In the genomic region with DNA sequence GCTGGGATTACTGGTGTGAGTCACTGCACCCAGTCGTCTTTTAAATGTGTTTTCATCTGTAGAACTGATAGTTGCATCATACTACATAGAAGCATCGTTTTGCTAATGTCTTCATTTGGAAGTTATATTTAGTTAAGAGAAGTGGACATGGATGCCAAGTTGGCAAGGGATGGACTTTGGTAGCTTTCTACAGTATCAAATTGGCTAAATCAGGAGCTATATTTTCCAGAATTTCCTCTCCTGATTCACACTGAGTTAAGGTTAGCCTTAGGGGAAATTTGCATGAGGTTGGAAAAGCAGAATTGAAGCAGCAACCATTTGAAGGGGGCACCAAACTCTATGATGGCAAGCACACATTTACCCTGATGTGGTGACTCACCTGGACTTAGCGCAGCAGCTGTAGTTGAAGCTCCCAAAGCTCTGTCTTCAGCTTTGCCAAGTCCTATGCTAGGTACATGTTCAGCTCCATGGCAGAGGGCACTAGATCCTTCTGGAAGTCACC, we compare ENCODE assay signal across 17 cellular contexts. TPM values are rescaled to one million over a fixed set of nuclear protein-coding genes. Genes with fewer than 3 reads are reported as not detected.
A peak's percentile ranks its signal among the peaks of the same experiment; 100 is the strongest.
DNase-seq lines count a peak whose midpoint lies in the region; ATAC-seq, FAIRE-seq and TF ChIP-seq lines count a peak whose summit lies in the region.
"Had no signal": no experiment of that assay in that cellular context is flagged by ENCODE, and none has a peak within 500 bp of the region (broad histone marks: within the 10 kb centered on the region; RNA-seq: fewer than 3 reads in every experiment).

No MANE protein-coding gene starts in this region.

- in situ Hi-C loops in GM23248 (cut with MboI), result no loop called here

- H3K4me1 ChIP-seq in GM23248 (ENCODE audit: insufficient read depth) (peaks cover 53% of the 10 kb centered on the region), right lobe of liver (peaks cover 0 to 50% (median 18%) of the 10 kb centered on the region in 4 donors)

- no peak overlapping the region for H3K4me2 ChIP-seq in GM23248 (ENCODE audit: unreplicated experiment)
- H3K4me2 ChIP-seq: GM23338 had no signal

- H2AFZ ChIP-seq in GM23248, result no peak overlapping the region
- H2AFZ ChIP-seq: GM23338 had no signal

- POLR2A ChIA-PET in naive thymus-derived CD8-positive, alpha-beta T cell (lab: Charles Lee), result no interaction called here

- 34 to 37% methylated on average over 3 of the region's 3 CpGs for WGBS in GM23248 (ENCODE audit: low coverage in 1 of 2, low lambda C conversion rate in 2 of 2, missing lambda C conversion rate in 2 of 2), 2 experiments
- 18% methylated on average over 2 of the region's 3 CpGs for WGBS in right lobe of liver (ENCODE audit: insufficient coverage, low coverage, low lambda C conversion rate, missing lambda C conversion rate)

- no peak overlapping the region for H3K4me3 Mint-ChIP-seq in naive thymus-derived CD8-positive, alpha-beta T cell
- H3K4me3 Mint-ChIP-seq: activated T-helper 1 cell treated with anti-CD3 and anti-CD28 coated beads, Interleukin-12 subunit alpha, Interleukin-12 subunit beta, Interleukin-2, Interleukin-4 antibody, amounts not matched to agents 30 ng/mL and 10 ng/mL and 1 ng/mL, durations not matched to agents 14 hours and 24 hours and 36 hours; GM23338 had no signal

- TF ChIP-seq CTCF in AG10803 (conservative IDR thresholded peaks at IDR 0.05; ENCODE audit: low read length) (no peak), bronchial epithelial cell (IDR thresholded peaks at IDR 0.05; ENCODE audit: insufficient read depth, low read length, severe bottlenecking) (no peak), right lobe of liver (IDR thresholded peaks at IDR 0.05) (no peak)

- no peak for TF ChIP-seq POLR2A in right lobe of liver (IDR thresholded peaks at IDR 0.05)

- peak overlapping the region; percentile 41; the same call in 1 of the 2 replicates for H3K27ac ChIP-seq in GM23248
- H3K27ac ChIP-seq in right lobe of liver, result peak overlapping the region; percentile 41 to 86 (median 73)
- H3K27ac ChIP-seq: ovary, tibial artery had no signal

- no peaks in the 10 kb centered on the region for H4K20me1 ChIP-seq in GM23248 (ENCODE audit: insufficient read depth)

- H3K9ac ChIP-seq in GM23248, result no peak overlapping the region

- H3K4me3 ChIP-seq in AG10803 (ENCODE audit: low read length) (no peak overlapping the region), GM23248 (no peak overlapping the region), bronchial epithelial cell (ENCODE audit: low read depth, low read length) (no peak overlapping the region), right lobe of liver (no peak overlapping the region)
- H3K4me3 ChIP-seq: GM23338, ovary, tibial artery had no signal

- H3K27me3 ChIP-seq in GM23248 (replicated peaks; ENCODE audit: insufficient read depth) (no peaks in the 10 kb centered on the region), bronchial epithelial cell (ENCODE audit: control insufficient read depth, insufficient read depth, low read length) (no peaks in the 10 kb centered on the region), right lobe of liver (no peaks in the 10 kb centered on the region)
- H3K27me3 ChIP-seq: ovary, tibial artery had no signal

- peak; percentile 72 for FAIRE-seq in bronchial epithelial cell (lab: Jason Lieb, UNC)

- DNase-seq in AG10803 (ENCODE audit: low read depth), result peak; percentile 82
- peak; percentile 65 for DNase-seq in GM23248
- peak; percentile 18 for DNase-seq in bronchial epithelial cell (ENCODE audit: low read depth)
- DNase-seq in right lobe of liver, result peak in 1 of 3 donors; percentile 61
- no peak for DNase-seq in hippocampal formation (lab: John Stamatoyannopoulos, UW)
- DNase-seq in naive thymus-derived CD8-positive, alpha-beta T cell, result no peak
- no peak for DNase-seq in NCI-H146 treated with DMSO at 0.1 percent for 48 hours (lab: John Stamatoyannopoulos, UW; ENCODE audit: unreplicated experiment)
- DNase-seq: activated CD4-positive, alpha-beta T cell treated with anti-CD3 and anti-CD28 coated beads, Interleukin-2, amount 50 U/mL, for 1 hour; amniotic stem cell; NCI-H1694; ovary; T-helper 9 cell had no signal

- peaks cover 8 to 16% (median 11%) of the 10 kb centered on the region in 4 donors for H3K4me1 Mint-ChIP-seq in naive thymus-derived CD8-positive, alpha-beta T cell
- H3K4me1 Mint-ChIP-seq: GM23338 had no signal

- H3K36me3 Mint-ChIP-seq in naive thymus-derived CD8-positive, alpha-beta T cell, result peaks cover 10 to 16% (median 11%) of the 10 kb centered on the region in 3 donors

- no peaks in the 10 kb centered on the region for H3K79me2 ChIP-seq in GM23248 (ENCODE audit: insufficient read depth)

- H3K27me3 Mint-ChIP-seq in naive thymus-derived CD8-positive, alpha-beta T cell, result no peaks in the 10 kb centered on the region

- no peaks in the 10 kb centered on the region for H3K9me3 ChIP-seq in GM23248 (ENCODE audit: low read depth)
- no peaks in the 10 kb centered on the region for H3K9me3 ChIP-seq in right lobe of liver
- H3K9me3 ChIP-seq: ovary had no signal

- H3K36me3 ChIP-seq in GM23248 (ENCODE audit: low read depth) (peaks cover 12% of the 10 kb centered on the region), bronchial epithelial cell (ENCODE audit: control insufficient read depth, insufficient read depth, low read length) (peaks cover 4% of the 10 kb centered on the region), right lobe of liver (peaks cover 0 to 8% (median 0%) of the 10 kb centered on the region in 4 donors)
- H3K36me3 ChIP-seq: ovary, tibial artery had no signal

- ATAC-seq in right lobe of liver (peak; percentile 55 to 70 (median 68)), HG03196 (IDR thresholded peaks at IDR 0.05; ENCODE audit: unreplicated experiment) (no peak)
- no peak for ATAC-seq in naive thymus-derived CD8-positive, alpha-beta T cell
- ATAC-seq: GM23338, Right ventricle myocardium inferior had no signal

- peaks cover 0 to 8% (median 3%) of the 10 kb centered on the region in 9 donors for H3K9me3 Mint-ChIP-seq in naive thymus-derived CD8-positive, alpha-beta T cell

- intact Hi-C loops in right lobe of liver (cut with DNase I), result no loop called here

- peaks cover 47% of the 10 kb centered on the region for H3F3A ChIP-seq in GM23248 (ENCODE audit: insufficient read depth)

- peak overlapping the region in 1 of 10 donors; percentile 67 for H3K27ac Mint-ChIP-seq in naive thymus-derived CD8-positive, alpha-beta T cell
- H3K27ac Mint-ChIP-seq: activated T-helper 1 cell treated with anti-CD3 and anti-CD28 coated beads, Interleukin-12 subunit alpha, Interleukin-12 subunit beta, Interleukin-2, Interleukin-4 antibody, amounts not matched to agents 30 ng/mL and 10 ng/mL and 1 ng/mL, durations not matched to agents 14 hours and 24 hours and 36 hours; GM23338 had no signal

- no peaks in the 10 kb centered on the region; the same call in 1 of the 2 replicates for H3K9me2 ChIP-seq in GM23248 (ENCODE audit: insufficient read depth)

RNA-seq across cellular contexts. Expression of a gene that starts 43.9 kb away (rescaled TPM):
- 10.5 and 19.3 TPM in 2 replicates for total RNA-seq in GM23248 (2014; rRNA removed; shearing (Covaris generic))
- 16.2 and 16.4 TPM in 2 replicates for polyA plus RNA-seq in GM23248 (2016; fragmentation: Nextera tagmentation; extraction: Ambion mirVana)
- 9.9 and 36.6 TPM in 2 replicates for total RNA-seq in bronchial epithelial cell
- total RNA-seq in right lobe of liver, result 10 to 100 TPM in 5 of 6 experiments, 1 to 10 TPM in 1; 7.7 to 22.3 (median 16.3) TPM
- total RNA-seq in naive thymus-derived CD8-positive, alpha-beta T cell, result 1 to 10 TPM; 2.7 to 4.2 TPM
- polyA plus RNA-seq in naive thymus-derived CD8-positive, alpha-beta T cell, result 1 to 10 TPM; 1.4 to 4.4 (median 2.5) TPM

Comparison
In these comparisons a context has a peak if more than half of its experiments do, and no peak if none do; other contexts are left out.
1. DNase-seq: peak in AG10803 (single experiment), GM23248 (single experiment) and bronchial epithelial cell (single experiment); none in hippocampal formation (0 of 2), naive thymus-derived CD8-positive, alpha-beta T cell (0 of 10) and NCI-H146 treated with DMSO at 0.1 percent for 48 hours (single experiment).
2. ATAC-seq: peak in right lobe of liver (4 of 4); none in HG03196 (single experiment) and naive thymus-derived CD8-positive, alpha-beta T cell (0 of 2).